1 cellular context compared by ENCODE assay signal in the genomic region with DNA sequence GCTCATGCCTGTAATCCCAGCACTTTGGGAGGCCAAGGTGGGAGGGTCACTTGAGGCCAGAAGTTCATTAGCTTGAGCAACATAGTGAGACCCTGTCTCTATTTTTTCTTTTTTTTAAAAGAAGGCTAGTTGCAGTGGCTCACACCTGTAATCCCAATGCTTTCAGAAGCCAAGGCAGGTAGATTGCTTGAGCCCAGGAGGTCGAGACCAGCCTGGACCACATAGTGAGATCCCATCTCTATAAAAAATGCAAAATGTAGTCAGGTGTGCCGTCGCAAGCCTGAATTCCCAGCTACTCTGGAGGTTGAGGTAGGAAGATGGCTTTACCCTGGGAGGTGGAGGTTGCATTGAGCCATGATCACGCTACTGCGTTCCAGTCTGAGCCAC.
TF ChIP-seq lines count a peak whose summit lies in the region.

No MANE protein-coding gene starts in this region.

TF ChIP-seq in K562, 482 proteins besides CTCF, POLR2A, EP300 and RAD21:
- TF ChIP-seq ZNF121 (CRISPR knock-in tag; conservative IDR thresholded peaks at IDR 0.05), result peak; percentile 70; the same call in 1 of the 2 replicates
- TF ChIP-seq RBM14 (IDR thresholded peaks at IDR 0.05; ENCODE audit: borderline replicate concordance, insufficient read depth, low read depth, low read length), result no peak
